In the genomic region with DNA sequence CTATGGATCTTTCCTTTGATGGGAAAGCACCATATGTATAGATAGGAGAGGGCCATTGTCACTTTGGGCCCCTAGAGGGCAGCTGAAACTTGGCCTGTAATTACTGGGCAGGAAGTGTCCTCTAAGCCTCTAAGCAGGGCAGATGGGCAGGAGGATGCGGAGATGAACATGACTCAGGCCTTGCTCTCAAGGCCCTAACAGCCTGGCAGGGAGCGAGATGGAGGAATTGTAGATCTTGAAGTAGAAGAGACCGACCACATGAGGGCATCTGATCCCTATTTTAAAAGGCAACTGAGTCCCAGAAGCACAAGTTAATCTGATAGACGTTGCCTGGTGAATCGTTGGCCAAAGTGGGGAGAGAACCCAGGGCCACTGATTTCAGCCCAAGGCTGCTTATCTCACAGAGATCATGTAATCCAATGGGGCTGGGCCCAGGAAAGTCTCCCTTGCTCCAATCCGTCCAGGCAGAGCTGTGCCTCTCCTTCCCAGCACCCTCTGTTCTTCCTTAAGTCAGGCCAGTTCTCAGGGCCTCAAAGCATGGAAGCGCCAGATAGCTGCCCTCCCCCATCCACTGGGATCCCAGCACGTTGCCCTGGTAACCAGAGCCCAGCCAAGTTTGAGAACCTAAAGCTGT, we compare ENCODE assay signal across 8 cellular contexts. TPM values are rescaled to one million over a fixed set of nuclear protein-coding genes. Genes with fewer than 3 reads are reported as not detected.
DNase-seq lines count a peak whose midpoint lies in the region; ATAC-seq, FAIRE-seq and TF ChIP-seq lines count a peak whose summit lies in the region.

No MANE protein-coding gene starts in this region.

- H4K20me1 ChIP-seq in GM12878 (ENCODE audit: control insufficient read depth, insufficient read depth), result no peaks in the 10 kb centered on the region

- no peaks in the 10 kb centered on the region for H3K4me1 ChIP-seq in GM12878 (ENCODE audit: control insufficient read depth, insufficient read depth, low read length)

- peak; percentile 39 to 69 (median 67); a peak in 5 of 6 replicates for TF ChIP-seq CTCF in GM12878 (IDR thresholded peaks at IDR 0.05 in 2 of 3, conservative IDR thresholded peaks at IDR 0.05 in 1 of 3; ENCODE audit: control insufficient read depth in 2 of 3, extremely low read depth in 1 of 3, insufficient read depth in 1 of 3, low read depth in 3 of 3, low read length in 3 of 3)

- peak overlapping the region in 1 of 2 donors; percentile 36 for H3K27ac Mint-ChIP-seq in stimulated activated naive CD8-positive, alpha-beta T cell treated with anti-CD3 and anti-CD28 coated beads, Interleukin-15, amount 100 ng/mL, for 72 hours

- CTCF ChIA-PET in HEK293T (lab: Yijun Ruan, JAX) (interaction anchor here (0.6 to 1.0 kb wide), 3 partner anchors 9 to 199 kb away, joined by 3 read pairs; no protein-coding TSS in a partner anchor), GM12878 (lab: Yijun Ruan, JAX) (interaction anchor here (0.6 to 6.3 kb wide), 19 partner anchors 10 to 506 kb away, joined by 3 to 57 read pairs (median 4); a partner anchor contains a TSS)

- no peak overlapping the region for H3K27ac ChIP-seq in GM12878 (ENCODE audit: control insufficient read depth, insufficient read depth)

- intact Hi-C loops in GM12878 (cut with micrococcal nuclease; ENCODE audit: unreplicated experiment), result loop anchor here (1.0 to 10.0 kb wide), 6 partner anchors 106 to 586 kb away; a partner anchor contains a TSS

- POLR2A ChIA-PET in HEK293T (lab: Yijun Ruan, JAX), result interaction anchor here (1.2 to 1.9 kb wide), 2 partner anchors 20 to 166 kb away, joined by 4 to 6 read pairs; a partner anchor contains a TSS
- POLR2A ChIA-PET in GM12878 (lab: Charles Lee), result interaction anchor here (0.7 to 0.9 kb wide), 3 partner anchors 26 to 144 kb away, joined by 3 to 8 read pairs (median 5); a partner anchor contains a TSS

- H3K4me1 Mint-ChIP-seq in stimulated activated naive CD8-positive, alpha-beta T cell treated with anti-CD3 and anti-CD28 coated beads, Interleukin-15, amount 100 ng/mL, for 72 hours, result no peaks in the 10 kb centered on the region

- peak; percentile 76 for TF ChIP-seq RAD21 in GM12878 (IDR thresholded peaks at IDR 0.05; ENCODE audit: insufficient read depth, low read depth, low read length)

- H3K36me3 ChIP-seq in GM12878 (ENCODE audit: control insufficient read depth in 2 of 2, insufficient read depth in 2 of 2, low read length in 1 of 2), result no peaks in the 10 kb centered on the region

- DNase-seq in DMS114 treated with DMSO at 0.1 percent for 48 hours (lab: John Stamatoyannopoulos, UW; ENCODE audit: unreplicated experiment) (peak; percentile 70), HEK293T (ENCODE audit: extremely low spot score) (peak; percentile 46), RPMI8226 (peak; percentile 73), GM12878 (ENCODE audit: low read depth, low spot score) (peak; percentile 54), iris pigment epithelial cell (ENCODE audit: low read depth) (peak; percentile 95), mesenteric fat pad (ENCODE audit: low spot score) (no peak)
- DNase-seq in stimulated activated naive CD8-positive, alpha-beta T cell treated with anti-CD3 and anti-CD28 coated beads, Interleukin-15, amount 100 ng/mL, for 72 hours, result peak; percentile 28 to 63
- DNase-seq in effector CD8-positive, alpha-beta T cell (lab: John Stamatoyannopoulos, UW), result no peak

- H3K4me3 ChIP-seq in GM12878, result no peak overlapping the region

- H3K9me3 Mint-ChIP-seq in stimulated activated naive CD8-positive, alpha-beta T cell treated with anti-CD3 and anti-CD28 coated beads, Interleukin-15, amount 100 ng/mL, for 72 hours, result no peaks in the 10 kb centered on the region

- H3K79me2 ChIP-seq in GM12878 (ENCODE audit: control insufficient read depth, insufficient read depth, low read length), result no peaks in the 10 kb centered on the region

- no peak for TF ChIP-seq EP300 in GM12878 (IDR thresholded peaks at IDR 0.05; ENCODE audit: borderline replicate concordance in 1 of 2, control insufficient read depth in 1 of 2, low read depth in 2 of 2, low read length in 2 of 2)

- no peak overlapping the region for H3K9ac ChIP-seq in GM12878 (ENCODE audit: control insufficient read depth, insufficient read depth, low read length)

- SMC1A ChIA-PET in GM12878 (lab: Charles Lee; ENCODE audit: uncharacterized antibody, unreplicated experiment), result interaction anchor here (0.7 to 5.1 kb wide), 15 partner anchors 10 to 478 kb away, joined by 3 to 33 read pairs (median 3); a partner anchor contains a TSS

- TF ChIP-seq POLR2A in GM12878 (IDR thresholded peaks at IDR 0.05; ENCODE audit: low read depth, low read length), result no peak

- ATAC-seq in GM12878, result peak; percentile 89
- peak; percentile 82 for ATAC-seq in stimulated activated naive CD8-positive, alpha-beta T cell treated with anti-CD3 and anti-CD28 coated beads, Interleukin-15, amount 100 ng/mL, for 72 hours

- WGBS in GM12878 (ENCODE audit: insufficient coverage, insufficient replicate concordance, low lambda C conversion rate, missing lambda C conversion rate), result 41% methylated on average over 8 of the region's 8 CpGs

- H3K9me3 ChIP-seq in GM12878 (replicated peaks; ENCODE audit: control insufficient read depth, insufficient read depth, low read length), result no peaks in the 10 kb centered on the region

- peaks cover 12% of the 10 kb centered on the region for H3K27me3 Mint-ChIP-seq in stimulated activated naive CD8-positive, alpha-beta T cell treated with anti-CD3 and anti-CD28 coated beads, Interleukin-15, amount 100 ng/mL, for 72 hours

- RAD21 ChIA-PET in GM12878 (lab: Charles Lee; ENCODE audit: unreplicated experiment), result interaction anchor here (0.6 to 3.6 kb wide), 6 partner anchors 103 to 469 kb away, joined by 3 to 24 read pairs (median 4); a partner anchor contains a TSS

- in situ Hi-C loops in GM12878 (cut with MboI), result loop anchor here (5.0 kb wide), 1 partner anchor 471 kb away; no protein-coding TSS in a partner anchor

- peak; percentile 98 for FAIRE-seq in GM12878 (lab: Jason Lieb, UNC)

- no peak overlapping the region for H3K4me3 Mint-ChIP-seq in stimulated activated naive CD8-positive, alpha-beta T cell treated with anti-CD3 and anti-CD28 coated beads, Interleukin-15, amount 100 ng/mL, for 72 hours

- H3K4me2 ChIP-seq in GM12878 (ENCODE audit: control insufficient read depth, insufficient read depth), result no peak overlapping the region

- BruUV-seq in GM12878 (replicated peaks; lab: Mats Ljungman, UMichigan), result no TSS peak

- no peaks in the 10 kb centered on the region for H3K27me3 ChIP-seq in GM12878 (replicated peaks in 1 of 2; ENCODE audit: control insufficient read depth in 2 of 2, insufficient read depth in 2 of 2, low read length in 1 of 2)

- peak overlapping the region; percentile 77 for H2AFZ ChIP-seq in GM12878 (ENCODE audit: control insufficient read depth, low read depth, low read length)

RNA-seq across cellular contexts. Expression of a gene that starts 2.5 kb away (rescaled TPM):
- 1.1 and 1.5 TPM in 2 replicates for total RNA-seq in GM12878 (2013; cell fraction: nucleolus; rRNA removed)
- total RNA-seq in GM12878 (2014; rRNA removed), result 1.1 and 1.5 TPM in 2 replicates
- total RNA-seq in GM12878 (2014; rRNA removed; fragmentation: Illumina TruSeq; extraction: Trizol), result 1.3 and 1.4 TPM in 2 replicates
- 1.7 and 1.9 TPM in 2 replicates for total RNA-seq in GM12878 (2021)
- 0.22 TPM for polyA plus RNA-seq in GM12878 (2011; ENCODE audit: low read depth)
- 0.43 and 0.52 TPM in 2 replicates for polyA plus RNA-seq in GM12878 (2011; rRNA removed)
- polyA plus RNA-seq in GM12878 (2011; cell fraction: cytosol; rRNA removed), result 0.28 and 0.31 TPM in 2 replicates
- polyA plus RNA-seq in GM12878 (2011; cell fraction: nucleus; rRNA removed), result 0.59 and 0.82 TPM in 2 replicates
- 0.49 and 1.3 TPM in 2 replicates for polyA plus RNA-seq in GM12878 (2012)
- polyA plus RNA-seq in GM12878 (2014; fragmentation: Illumina TruSeq; extraction: Trizol), result 3.1 TPM in 2 replicates
- polyA plus RNA-seq in GM12878 (2014; fragmentation: Nextera tagmentation; extraction: Ambion mirVana), result under 1 TPM; 0.39 to 0.60 TPM
- 1.5 and 1.8 TPM in 2 replicates for polyA plus RNA-seq in GM12878 (2014; rRNA removed)
- under 1 TPM; 0.05 to 0.15 TPM for polyA plus RNA-seq in GM12878 (2016; fragmentation: Nextera tagmentation; extraction: Ambion mirVana)
- 0.52 and 0.73 TPM in 2 replicates for polyA minus RNA-seq in GM12878 (2011; rRNA and poly(A)+ RNA removed)
- not detected in 2 replicates for polyA minus RNA-seq in GM12878 (2011; cell fraction: cytosol; rRNA and poly(A)+ RNA removed)
- polyA minus RNA-seq in GM12878 (2011; cell fraction: nucleus; rRNA and poly(A)+ RNA removed), result 0.19 and 0.36 TPM in 2 replicates
- 0.55 TPM for total RNA-seq in mesenteric fat pad

RNA-seq across cellular contexts. Expression of a gene that starts 19.8 kb away (rescaled TPM):
- 125 and 139 TPM in 2 replicates for total RNA-seq in GM12878 (2013; cell fraction: nucleolus; rRNA removed)
- 145 and 158 TPM in 2 replicates for total RNA-seq in GM12878 (2014; rRNA removed)
- 45.3 and 53.0 TPM in 2 replicates for total RNA-seq in GM12878 (2014; rRNA removed; fragmentation: Illumina TruSeq; extraction: Trizol)
- total RNA-seq in GM12878 (2021), result 81.6 and 84.4 TPM in 2 replicates
- polyA plus RNA-seq in GM12878 (2011; ENCODE audit: low read depth), result 21.9 TPM
- 26.6 and 67.9 TPM in 2 replicates for polyA plus RNA-seq in GM12878 (2011; rRNA removed)
- 113 and 161 TPM in 2 replicates for polyA plus RNA-seq in GM12878 (2011; cell fraction: cytosol; rRNA removed)
- polyA plus RNA-seq in GM12878 (2011; cell fraction: nucleus; rRNA removed), result 245 and 256 TPM in 2 replicates
- 42.1 and 48.8 TPM in 2 replicates for polyA plus RNA-seq in GM12878 (2012)
- 9.8 and 38.9 TPM in 2 replicates for polyA plus RNA-seq in GM12878 (2014; fragmentation: Illumina TruSeq; extraction: Trizol)
- polyA plus RNA-seq in GM12878 (2014; fragmentation: Nextera tagmentation; extraction: Ambion mirVana), result 10 to 100 TPM; 36.7 to 62.3 TPM
- 126 and 148 TPM in 2 replicates for polyA plus RNA-seq in GM12878 (2014; rRNA removed)
- polyA plus RNA-seq in GM12878 (2016; fragmentation: Nextera tagmentation; extraction: Ambion mirVana), result 100 to 1,000 TPM; 177 to 212 TPM
- polyA minus RNA-seq in GM12878 (2011; rRNA and poly(A)+ RNA removed), result 70.4 and 125 TPM in 2 replicates
- 28.6 and 42.6 TPM in 2 replicates for polyA minus RNA-seq in GM12878 (2011; cell fraction: cytosol; rRNA and poly(A)+ RNA removed)
- polyA minus RNA-seq in GM12878 (2011; cell fraction: nucleus; rRNA and poly(A)+ RNA removed), result 82.8 and 123 TPM in 2 replicates
- not detected for total RNA-seq in mesenteric fat pad

RNA-seq across cellular contexts. Expression of a gene that starts 31.9 kb away (rescaled TPM):
- total RNA-seq in GM12878 (2013; cell fraction: nucleolus; rRNA removed), result 6.0 and 8.9 TPM in 2 replicates
- total RNA-seq in GM12878 (2014; rRNA removed), result 0.65 and 1.1 TPM in 2 replicates
- 1.3 and 1.4 TPM in 2 replicates for total RNA-seq in GM12878 (2014; rRNA removed; fragmentation: Illumina TruSeq; extraction: Trizol)
- total RNA-seq in GM12878 (2021), result 1.5 and 1.8 TPM in 2 replicates
- polyA plus RNA-seq in GM12878 (2011; ENCODE audit: low read depth), result 1.4 TPM
- polyA plus RNA-seq in GM12878 (2011; rRNA removed), result 0.46 and 0.88 TPM in 2 replicates
- polyA plus RNA-seq in GM12878 (2011; cell fraction: cytosol; rRNA removed), result 0.25 and 0.40 TPM in 2 replicates
- polyA plus RNA-seq in GM12878 (2011; cell fraction: nucleus; rRNA removed), result 0.70 and 0.90 TPM in 2 replicates
- polyA plus RNA-seq in GM12878 (2012), result 1.3 and 1.9 TPM in 2 replicates
- polyA plus RNA-seq in GM12878 (2014; fragmentation: Illumina TruSeq; extraction: Trizol), result 1.7 and 2.8 TPM in 2 replicates
- polyA plus RNA-seq in GM12878 (2014; fragmentation: Nextera tagmentation; extraction: Ambion mirVana), result 1 to 10 TPM; 1.3 to 1.6 TPM
- polyA plus RNA-seq in GM12878 (2014; rRNA removed), result 0.70 and 1.9 TPM in 2 replicates
- 1 to 10 TPM in 1 of 2 experiments, under 1 TPM in 1; 0.90 to 1.3 TPM for polyA plus RNA-seq in GM12878 (2016; fragmentation: Nextera tagmentation; extraction: Ambion mirVana)
- 0.51 and 0.82 TPM in 2 replicates for polyA minus RNA-seq in GM12878 (2011; rRNA and poly(A)+ RNA removed)
- polyA minus RNA-seq in GM12878 (2011; cell fraction: cytosol; rRNA and poly(A)+ RNA removed), result not detected in 2 replicates
- 0.48 and 0.57 TPM in 2 replicates for polyA minus RNA-seq in GM12878 (2011; cell fraction: nucleus; rRNA and poly(A)+ RNA removed)
- 0.61 TPM for total RNA-seq in mesenteric fat pad

RNA-seq across cellular contexts. Expression of a gene that starts 40.1 kb away (rescaled TPM):
- 79.9 and 82.3 TPM in 2 replicates for total RNA-seq in GM12878 (2013; cell fraction: nucleolus; rRNA removed)
- 35.9 and 37.6 TPM in 2 replicates for total RNA-seq in GM12878 (2014; rRNA removed)
- 22.3 and 23.2 TPM in 2 replicates for total RNA-seq in GM12878 (2014; rRNA removed; fragmentation: Illumina TruSeq; extraction: Trizol)
- total RNA-seq in GM12878 (2021), result 90.1 and 91.4 TPM in 2 replicates
- polyA plus RNA-seq in GM12878 (2011; ENCODE audit: low read depth), result 30.0 TPM
- 9.7 and 16.4 TPM in 2 replicates for polyA plus RNA-seq in GM12878 (2011; rRNA removed)
- polyA plus RNA-seq in GM12878 (2011; cell fraction: cytosol; rRNA removed), result 18.3 and 19.9 TPM in 2 replicates
- polyA plus RNA-seq in GM12878 (2011; cell fraction: nucleus; rRNA removed), result 43.6 and 44.2 TPM in 2 replicates
- 50.9 and 59.0 TPM in 2 replicates for polyA plus RNA-seq in GM12878 (2012)
- polyA plus RNA-seq in GM12878 (2014; fragmentation: Illumina TruSeq; extraction: Trizol), result 20.6 and 26.9 TPM in 2 replicates
- 1 to 10 TPM; 6.9 to 9.6 TPM for polyA plus RNA-seq in GM12878 (2014; fragmentation: Nextera tagmentation; extraction: Ambion mirVana)
- 42.3 and 43.0 TPM in 2 replicates for polyA plus RNA-seq in GM12878 (2014; rRNA removed)
- polyA plus RNA-seq in GM12878 (2016; fragmentation: Nextera tagmentation; extraction: Ambion mirVana), result 10 to 100 TPM; 26.6 to 30.4 TPM
- 24.8 and 41.5 TPM in 2 replicates for polyA minus RNA-seq in GM12878 (2011; rRNA and poly(A)+ RNA removed)
- polyA minus RNA-seq in GM12878 (2011; cell fraction: cytosol; rRNA and poly(A)+ RNA removed), result 20.1 and 23.4 TPM in 2 replicates
- 12.0 and 20.7 TPM in 2 replicates for polyA minus RNA-seq in GM12878 (2011; cell fraction: nucleus; rRNA and poly(A)+ RNA removed)
- 0.19 TPM for total RNA-seq in mesenteric fat pad

Comparison
In these comparisons a context has a peak if more than half of its experiments do, and no peak if none do; other contexts are left out.
1. DNase-seq: peak in DMS114 treated with DMSO at 0.1 percent for 48 hours (single experiment), HEK293T (single experiment), RPMI8226 (single experiment), GM12878 (single experiment), iris pigment epithelial cell (single experiment) and stimulated activated naive CD8-positive, alpha-beta T cell treated with anti-CD3 and anti-CD28 coated beads, Interleukin-15, amount 100 ng/mL, for 72 hours (2 of 2); none in mesenteric fat pad (single experiment) and effector CD8-positive, alpha-beta T cell (single experiment).
2. RNA of a gene that starts 19.8 kb away (total RNA-seq): 45.3 to 158 TPM in GM12878; not detected in mesenteric fat pad (single experiment); every median in the first group is over 10 times any median in the second.